In genomic region chr19:3554254-3555083, GRCh38 we compare ENCODE assay signal across 1 cellular context.
TF ChIP-seq lines count a peak whose summit lies in the region.

No MANE protein-coding gene starts in this region.

TF ChIP-seq in IMR-90, 13 proteins besides CTCF, POLR2A, EP300 and RAD21:
- TF ChIP-seq BHLHE40 (IDR thresholded peaks at IDR 0.05; ENCODE audit: low read depth, low read length): no peak
- no peak for TF ChIP-seq RCOR1 (IDR thresholded peaks at IDR 0.05; ENCODE audit: insufficient replicate concordance, low read length)
- TF ChIP-seq MAZ (IDR thresholded peaks at IDR 0.05; ENCODE audit: borderline replicate concordance, low read depth, low read length): no peak
- TF ChIP-seq MXI1 (IDR thresholded peaks at IDR 0.05; ENCODE audit: borderline replicate concordance, low read depth, low read length): no peak
- TF ChIP-seq ELK1 (IDR thresholded peaks at IDR 0.05; ENCODE audit: borderline replicate concordance, low read depth, low read length): no peak
- TF ChIP-seq RFX5 (IDR thresholded peaks at IDR 0.05; ENCODE audit: low read depth, low read length): no peak
- TF ChIP-seq USF2 (IDR thresholded peaks at IDR 0.05; ENCODE audit: low read depth, low read length): no peak
- no peak for TF ChIP-seq FOS (IDR thresholded peaks at IDR 0.05; ENCODE audit: low read depth, low read length)
- no peak for TF ChIP-seq SMC3 (IDR thresholded peaks at IDR 0.05; ENCODE audit: low read depth, low read length)
- TF ChIP-seq MAFK (IDR thresholded peaks at IDR 0.05; ENCODE audit: low read depth, low read length): no peak
- TF ChIP-seq NFE2L2 (IDR thresholded peaks at IDR 0.05; ENCODE audit: low read depth, low read length): no peak
- no peak for TF ChIP-seq CHD1 (IDR thresholded peaks at IDR 0.05; ENCODE audit: low read depth, low read length)
- TF ChIP-seq CEBPB (IDR thresholded peaks at IDR 0.05; ENCODE audit: low read depth, low read length): no peak
